Comparison of ENCODE assay signal across 29 cellular contexts in genomic region chr21:32747396-32747795, GRCh38. TPM values are rescaled to one million over a fixed set of nuclear protein-coding genes. Genes with fewer than 3 reads are reported as not detected.
A peak's percentile ranks its signal among the peaks of the same experiment; 100 is the strongest.
DNase-seq lines count a peak whose midpoint lies in the region; ATAC-seq, FAIRE-seq and TF ChIP-seq lines count a peak whose summit lies in the region.
"Had no signal": no experiment of that assay in that cellular context is flagged by ENCODE, and none has a peak within 500 bp of the region (broad histone marks: within the 10 kb centered on the region; RNA-seq: fewer than 3 reads in every experiment).

No MANE protein-coding gene starts in this region.

- FAIRE-seq in astrocyte (lab: Jason Lieb, UNC) = no peak
- FAIRE-seq: frontal cortex, GM19239, HepG2 had no signal

- no peak for DNase-seq in activated T-cell treated with anti-CD3 and anti-CD28 coated beads, Interleukin-2, amount 50 U/mL, for 72 hours
- DNase-seq in activated T-cell treated with anti-CD3 and anti-CD28 coated beads for 4 hours (no peak), astrocyte (ENCODE audit: low read depth) (no peak), mesenchymal stem cell (no peak)
- no peak for DNase-seq in T-helper 2 cell treated with Interferon-gamma antibody and Interleukin-4, amounts not matched to agents 5 μg/mL and 100 μg/mL, for 36 hours (ENCODE audit: low spot score)
- DNase-seq in stimulated activated effector memory CD8-positive, alpha-beta T cell treated with anti-CD3 and anti-CD28 coated beads, Interleukin-12 subunit alpha, Interleukin-12 subunit beta, amount 100 ng/mL, for 72 hours (ENCODE audit: low spot score in 2 of 2) = no peak
- DNase-seq: activated CD8-positive, alpha-beta memory T cell treated with anti-CD3 and anti-CD28 coated beads for 24 hours; Calu3; cerebellar nuclear complex; immature natural killer cell; left lung; natural killer cell; NCI-H2107; NCI-H526; ovary; stimulated activated CD4-positive, alpha-beta T cell treated with anti-CD3 and anti-CD28 coated beads, Interleukin-4, amount 100 ng/mL, for 4 hours; uterus had no signal

- no peak overlapping the region for H2BK5ac ChIP-seq in mesenchymal stem cell (ENCODE audit: low read depth, low read length, poor library complexity, severe bottlenecking)

- no peak overlapping the region for H4K91ac ChIP-seq in mesenchymal stem cell (ENCODE audit: low read length)

- H3K27ac Mint-ChIP-seq in activated T-cell treated with anti-CD3 and anti-CD28 coated beads, Interleukin-2, amount 50 U/mL, for 72 hours = peak overlapping the region; percentile 6
- peak overlapping the region; percentile 24 for H3K27ac Mint-ChIP-seq in T-helper 2 cell treated with Interferon-gamma antibody and Interleukin-4, amounts not matched to agents 5 μg/mL and 100 μg/mL, for 36 hours
- H3K27ac Mint-ChIP-seq in astrocyte (ENCODE audit: unreplicated experiment) = peak overlapping the region; percentile 60
- H3K27ac Mint-ChIP-seq in stimulated activated effector memory CD8-positive, alpha-beta T cell treated with anti-CD3 and anti-CD28 coated beads, Interleukin-12 subunit alpha, Interleukin-12 subunit beta, amount 100 ng/mL, for 72 hours = peak overlapping the region; percentile 77
- H3K27ac Mint-ChIP-seq: WTC11 had no signal

- H2AFZ ChIP-seq in astrocyte (ENCODE audit: low read depth, low read length) (no peak overlapping the region), mesenchymal stem cell (ENCODE audit: low read depth, low read length) (no peak overlapping the region)
- H2AFZ ChIP-seq: hepatocyte had no signal

- H2AK5ac ChIP-seq in mesenchymal stem cell (ENCODE audit: low read length, severe bottlenecking) = no peak overlapping the region

- peak in 1 of 2 donors; percentile 32 for ATAC-seq in activated T-cell treated with anti-CD3 and anti-CD28 coated beads, Interleukin-2, amount 50 U/mL, for 72 hours (replicated peaks in 1 of 2)
- ATAC-seq in stimulated activated effector memory CD8-positive, alpha-beta T cell treated with anti-CD3 and anti-CD28 coated beads, Interleukin-12 subunit alpha, Interleukin-12 subunit beta, amount 100 ng/mL, for 72 hours = no peak
- no peak for ATAC-seq in GM19452 (IDR thresholded peaks at IDR 0.05; ENCODE audit: unreplicated experiment)
- no peak for ATAC-seq in HG02840 (IDR thresholded peaks at IDR 0.05; ENCODE audit: low FRiP score, unreplicated experiment)
- ATAC-seq: HepG2, left lung, natural killer cell, WTC11 had no signal

- H3K9me3 ChIP-seq in astrocyte (ENCODE audit: insufficient read depth, low read depth, low read length) (no peaks in the 10 kb centered on the region), mesenchymal stem cell (ENCODE audit: control insufficient read depth, low read length) (no peaks in the 10 kb centered on the region)
- H3K9me3 ChIP-seq: ascending aorta, esophagus muscularis mucosa, left lung, ovary, right atrium auricular region, SJSA1, uterus had no signal

- H3K4me1 Mint-ChIP-seq in activated T-cell treated with anti-CD3 and anti-CD28 coated beads, Interleukin-2, amount 50 U/mL, for 72 hours (ENCODE audit: low read depth) = peaks cover 66% of the 10 kb centered on the region
- H3K4me1 Mint-ChIP-seq in T-helper 2 cell treated with Interferon-gamma antibody and Interleukin-4, amounts not matched to agents 5 μg/mL and 100 μg/mL, for 36 hours (ENCODE audit: low read depth) = peaks cover 24% of the 10 kb centered on the region
- no peaks in the 10 kb centered on the region for H3K4me1 Mint-ChIP-seq in astrocyte (ENCODE audit: low read depth, unreplicated experiment)
- H3K4me1 Mint-ChIP-seq in stimulated activated effector memory CD8-positive, alpha-beta T cell treated with anti-CD3 and anti-CD28 coated beads, Interleukin-12 subunit alpha, Interleukin-12 subunit beta, amount 100 ng/mL, for 72 hours = peaks cover 11% of the 10 kb centered on the region
- H3K4me1 Mint-ChIP-seq: WTC11 had no signal

- no peak overlapping the region for H2BK120ac ChIP-seq in mesenchymal stem cell (ENCODE audit: low read depth, low read length)

- no peak overlapping the region for H3K4me2 ChIP-seq in astrocyte (ENCODE audit: low read length)
- H3K4me2 ChIP-seq in mesenchymal stem cell (ENCODE audit: low read length, poor library complexity, severe bottlenecking) = no peak overlapping the region
- H3K4me2 ChIP-seq: hepatocyte had no signal

- H3K79me1 ChIP-seq in mesenchymal stem cell (replicated peaks; ENCODE audit: low read length, poor library complexity, severe bottlenecking) = peaks cover 14% of the 10 kb centered on the region

- no peak overlapping the region for H3K4ac ChIP-seq in mesenchymal stem cell (ENCODE audit: low read depth in 1 of 2, low read length in 2 of 2)

- peaks cover 36% of the 10 kb centered on the region for H4K20me1 ChIP-seq in astrocyte (ENCODE audit: insufficient read depth, low read length)

- no peak overlapping the region for H3K18ac ChIP-seq in mesenchymal stem cell (ENCODE audit: low read depth in 1 of 2, low read length in 2 of 2)

- H3K36me3 Mint-ChIP-seq in activated T-cell treated with anti-CD3 and anti-CD28 coated beads, Interleukin-2, amount 50 U/mL, for 72 hours (ENCODE audit: insufficient read depth in 2 of 2) = peaks cover 28 to 69% of the 10 kb centered on the region in 2 donors
- peaks cover 88% of the 10 kb centered on the region for H3K36me3 Mint-ChIP-seq in T-helper 2 cell treated with Interferon-gamma antibody and Interleukin-4, amounts not matched to agents 5 μg/mL and 100 μg/mL, for 36 hours (ENCODE audit: low read depth)
- peaks cover 17% of the 10 kb centered on the region for H3K36me3 Mint-ChIP-seq in astrocyte (ENCODE audit: low read depth, unreplicated experiment)
- H3K36me3 Mint-ChIP-seq in stimulated activated effector memory CD8-positive, alpha-beta T cell treated with anti-CD3 and anti-CD28 coated beads, Interleukin-12 subunit alpha, Interleukin-12 subunit beta, amount 100 ng/mL, for 72 hours = peaks cover 100% of the 10 kb centered on the region

- no peaks in the 10 kb centered on the region for H3K27me3 Mint-ChIP-seq in activated T-cell treated with anti-CD3 and anti-CD28 coated beads, Interleukin-2, amount 50 U/mL, for 72 hours (ENCODE audit: low read depth)
- H3K27me3 Mint-ChIP-seq in T-helper 2 cell treated with Interferon-gamma antibody and Interleukin-4, amounts not matched to agents 5 μg/mL and 100 μg/mL, for 36 hours (ENCODE audit: low read depth) = no peaks in the 10 kb centered on the region
- no peaks in the 10 kb centered on the region for H3K27me3 Mint-ChIP-seq in astrocyte (ENCODE audit: low read depth, unreplicated experiment)

- H3K14ac ChIP-seq in mesenchymal stem cell (ENCODE audit: low read length in 2 of 2) = no peak overlapping the region

- H2BK15ac ChIP-seq in mesenchymal stem cell (ENCODE audit: low read depth, poor library complexity, severe bottlenecking) = no peak overlapping the region

- no peak overlapping the region for H3K4me3 ChIP-seq in astrocyte (ENCODE audit: insufficient read depth, low read depth, low read length)
- H3K4me3 ChIP-seq in mesenchymal stem cell (ENCODE audit: insufficient read depth in 1 of 2, low read depth in 1 of 2, low read length in 2 of 2) = no peak overlapping the region
- H3K4me3 ChIP-seq: ascending aorta, esophagus muscularis mucosa, hepatocyte, left lung, ovary, right atrium auricular region, SJSA1, uterus had no signal

- no peak overlapping the region for H4K8ac ChIP-seq in mesenchymal stem cell (ENCODE audit: low read length)

- no peaks in the 10 kb centered on the region for H3K27me3 ChIP-seq in astrocyte (ENCODE audit: insufficient read depth, low read length)
- no peaks in the 10 kb centered on the region for H3K27me3 ChIP-seq in mesenchymal stem cell (ENCODE audit: control insufficient read depth in 1 of 2, insufficient read depth in 1 of 2, low read length in 2 of 2)
- H3K27me3 ChIP-seq: ascending aorta, esophagus muscularis mucosa, hepatocyte, left lung, ovary, right atrium auricular region, SJSA1, uterus had no signal

- H3K9ac ChIP-seq in astrocyte (ENCODE audit: low read length) (no peak overlapping the region), mesenchymal stem cell (ENCODE audit: low read length) (no peak overlapping the region)

- no peak overlapping the region for H3K23ac ChIP-seq in mesenchymal stem cell (ENCODE audit: low read length in 2 of 2)

- H3K4me1 ChIP-seq in astrocyte (ENCODE audit: insufficient read depth, low read length) (no peaks in the 10 kb centered on the region), mesenchymal stem cell (ENCODE audit: control insufficient read depth, insufficient read depth, low read depth, low read length) (no peaks in the 10 kb centered on the region)
- H3K4me1 ChIP-seq: ascending aorta, esophagus muscularis mucosa, left lung, right atrium auricular region, SJSA1, uterus had no signal

- no peaks in the 10 kb centered on the region for H3K9me3 Mint-ChIP-seq in activated T-cell treated with anti-CD3 and anti-CD28 coated beads, Interleukin-2, amount 50 U/mL, for 72 hours
- H3K9me3 Mint-ChIP-seq in T-helper 2 cell treated with Interferon-gamma antibody and Interleukin-4, amounts not matched to agents 5 μg/mL and 100 μg/mL, for 36 hours = no peaks in the 10 kb centered on the region
- no peaks in the 10 kb centered on the region for H3K9me3 Mint-ChIP-seq in astrocyte (ENCODE audit: unreplicated experiment)
- no peaks in the 10 kb centered on the region for H3K9me3 Mint-ChIP-seq in stimulated activated effector memory CD8-positive, alpha-beta T cell treated with anti-CD3 and anti-CD28 coated beads, Interleukin-12 subunit alpha, Interleukin-12 subunit beta, amount 100 ng/mL, for 72 hours
- H3K9me3 Mint-ChIP-seq: immature natural killer cell, natural killer cell, WTC11 had no signal

- no peak for TF ChIP-seq CTCF in astrocyte (IDR thresholded peaks at IDR 0.05; ENCODE audit: insufficient read depth, low read depth, low read length)

- no peak overlapping the region for H3K4me3 Mint-ChIP-seq in activated T-cell treated with anti-CD3 and anti-CD28 coated beads, Interleukin-2, amount 50 U/mL, for 72 hours
- no peak overlapping the region for H3K4me3 Mint-ChIP-seq in T-helper 2 cell treated with Interferon-gamma antibody and Interleukin-4, amounts not matched to agents 5 μg/mL and 100 μg/mL, for 36 hours
- no peak overlapping the region for H3K4me3 Mint-ChIP-seq in astrocyte (ENCODE audit: unreplicated experiment)
- no peak overlapping the region for H3K4me3 Mint-ChIP-seq in stimulated activated effector memory CD8-positive, alpha-beta T cell treated with anti-CD3 and anti-CD28 coated beads, Interleukin-12 subunit alpha, Interleukin-12 subunit beta, amount 100 ng/mL, for 72 hours
- H3K4me3 Mint-ChIP-seq: immature natural killer cell, natural killer cell, WTC11 had no signal

- H3K27ac ChIP-seq in astrocyte (ENCODE audit: low read depth, low read length) (no peak overlapping the region), mesenchymal stem cell (ENCODE audit: low read length, poor library complexity, severe bottlenecking) (no peak overlapping the region)
- H3K27ac ChIP-seq: ascending aorta, esophagus muscularis mucosa, hepatocyte, HL-60, left lung, ovary, right atrium auricular region, SJSA1, uterus had no signal

- H3K36me3 ChIP-seq in astrocyte (ENCODE audit: insufficient read depth, low read length) (peaks cover 52% of the 10 kb centered on the region), mesenchymal stem cell (ENCODE audit: control insufficient read depth in 1 of 2, insufficient read depth in 2 of 2, low read depth in 1 of 2, low read length in 2 of 2) (peaks cover 7 to 99% of the 10 kb centered on the region in 2 experiments)
- H3K36me3 ChIP-seq: ovary, uterus had no signal

- H2BK12ac ChIP-seq in mesenchymal stem cell (ENCODE audit: low read length in 2 of 2) = no peak overlapping the region

- 89% methylated on average over 1 of the region's 1 CpG for WGBS in mesenchymal stem cell

- H3K79me2 ChIP-seq in astrocyte (ENCODE audit: insufficient read depth, low read length) = peaks cover 15% of the 10 kb centered on the region

RNA-seq across cellular contexts. Expression of gene SYNJ1, which starts 19.6 kb away (rescaled TPM):
- 10 to 100 TPM; 17.3 to 17.9 TPM for total RNA-seq in activated T-cell treated with anti-CD3 and anti-CD28 coated beads, Interleukin-2, amount 50 U/mL, for 72 hours
- total RNA-seq in astrocyte = 11.9 and 12.9 TPM in 2 replicates
- 5.4 TPM for polyA plus RNA-seq in mesenchymal stem cell (2013, experiment 1 of 2)
- polyA plus RNA-seq in mesenchymal stem cell (2013, experiment 2 of 2) = 6.7 TPM

RNA-seq across cellular contexts. Expression of gene PAXBP1, which starts 24.2 kb away (rescaled TPM):
- 10 to 100 TPM; 57.5 to 65.0 TPM for total RNA-seq in activated T-cell treated with anti-CD3 and anti-CD28 coated beads, Interleukin-2, amount 50 U/mL, for 72 hours
- total RNA-seq in astrocyte = 20.5 and 25.8 TPM in 2 replicates
- 13.5 TPM for polyA plus RNA-seq in mesenchymal stem cell (2013, experiment 1 of 2)
- 12.9 TPM for polyA plus RNA-seq in mesenchymal stem cell (2013, experiment 2 of 2)

Comparison
In these comparisons a context has a peak if more than half of its experiments do, and no peak if none do; other contexts are left out.
1. H3K27ac Mint-ChIP-seq: peak in every context shown above with its lines; median percentile 77 in stimulated activated effector memory CD8-positive, alpha-beta T cell treated with anti-CD3 and anti-CD28 coated beads, Interleukin-12 subunit alpha, Interleukin-12 subunit beta, amount 100 ng/mL, for 72 hours; 60 in astrocyte; 24 in T-helper 2 cell treated with Interferon-gamma antibody and Interleukin-4, amounts not matched to agents 5 μg/mL and 100 μg/mL, for 36 hours; 6 in activated T-cell treated with anti-CD3 and anti-CD28 coated beads, Interleukin-2, amount 50 U/mL, for 72 hours.